ENCODE assay signal across 7 cellular contexts in the genomic region with DNA sequence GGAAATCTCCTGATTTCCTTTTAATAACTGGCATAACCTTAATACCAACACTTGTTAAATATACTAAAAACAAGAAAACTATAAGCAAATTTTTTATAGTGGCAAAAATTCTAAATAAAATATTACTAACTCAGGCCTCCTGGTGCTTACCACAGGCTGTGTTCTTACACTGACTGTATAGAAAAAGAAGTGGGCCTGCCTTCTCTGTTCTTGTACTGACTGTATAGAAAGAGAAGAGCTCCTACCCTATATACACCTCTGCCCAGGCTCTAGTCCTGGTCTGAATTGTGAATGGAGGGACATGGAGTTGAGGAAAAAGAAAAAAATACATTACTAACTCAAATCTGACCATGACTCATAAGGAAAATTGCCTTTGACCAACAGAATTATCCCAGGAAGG.
"Had no signal": no experiment of that assay in that cellular context is flagged by ENCODE, and none has a peak within 500 bp of the region (broad histone marks: within the 10 kb centered on the region; RNA-seq: fewer than 3 reads in every experiment).

No MANE protein-coding gene starts in this region.

- ATAC-seq: HepG2, K562 had no signal

- FAIRE-seq: HepG2, HTR-8/SVneo, K562 had no signal

- H3K27me3 Mint-ChIP-seq: IgD-negative memory B cell had no signal

- H3K9me3 Mint-ChIP-seq: IgD-negative memory B cell had no signal

- H3K4me3 ChIP-seq: K562 had no signal

- H3K27ac Mint-ChIP-seq: IgD-negative memory B cell had no signal

- H3K27ac ChIP-seq: HL-60 had no signal

- DNase-seq: IMR-90, KBM-7 had no signal
